In genomic region chr6:20652276-20652675, GRCh38 we compare ENCODE assay signal across 1 cellular context.
TF ChIP-seq lines count a peak whose summit lies in the region.

No MANE protein-coding gene starts in this region.

TF ChIP-seq in K562, 482 proteins besides CTCF, POLR2A, EP300 and RAD21 (continued from another document):
- TF ChIP-seq THAP12 (CRISPR knock-in tag; IDR thresholded peaks at IDR 0.05) (no peak), ELF1 (tag; IDR thresholded peaks at IDR 0.05) (no peak), TEAD4 (IDR thresholded peaks at IDR 0.05; ENCODE audit: low read length) (peak; percentile 34; the same call in 1 of the 2 replicates), TEAD4 (CRISPR knock-in tag; IDR thresholded peaks at IDR 0.05; ENCODE audit: borderline replicate concordance) (no peak), MAZ (CRISPR knock-in tag; conservative IDR thresholded peaks at IDR 0.05 in 1 of 2, IDR thresholded peaks at IDR 0.05 in 1 of 2) (0 out of 4 replicates have a peak, but pooled peaks of 1 of the 2 experiments have one; percentile 10), POLR2H (tag; IDR thresholded peaks at IDR 0.05; ENCODE audit: low read depth) (no peak), HSF4 (CRISPR knock-in tag; IDR thresholded peaks at IDR 0.05; ENCODE audit: borderline replicate concordance) (no peak), SLC30A9 (CRISPR knock-in tag; IDR thresholded peaks at IDR 0.05) (no peak), ZMIZ1 (IDR thresholded peaks at IDR 0.05; ENCODE audit: low read depth in 2 of 2, low read length in 2 of 2) (no peak), YBX1 (IDR thresholded peaks at IDR 0.05) (no peak), ZFP91 (CRISPR knock-in tag; IDR thresholded peaks at IDR 0.05) (no peak), TAF15 (IDR thresholded peaks at IDR 0.05; ENCODE audit: low read depth, low read length) (no peak), TRIM24 (IDR thresholded peaks at IDR 0.05) (no peak), HNRNPUL1 (IDR thresholded peaks at IDR 0.05; ENCODE audit: low read length) (no peak), NRF1 (conservative IDR thresholded peaks at IDR 0.05 in 1 of 2, IDR thresholded peaks at IDR 0.05 in 1 of 2) (no peak), PKNOX1 (IDR thresholded peaks at IDR 0.05) (no peak), PHF21A (IDR thresholded peaks at IDR 0.05; ENCODE audit: borderline replicate concordance, low read depth) (no peak), ZNF561 (CRISPR knock-in tag; conservative IDR thresholded peaks at IDR 0.05) (no peak), DPF2 (IDR thresholded peaks at IDR 0.05) (peak; percentile 27; the same call in 1 of the 2 replicates), SMARCE1 (IDR thresholded peaks at IDR 0.05) (no peak), GATA2 (CRISPR knock-in tag; IDR thresholded peaks at IDR 0.05) (peak; percentile 52), HNRNPH1 (optimal IDR thresholded peaks at IDR 0.05; ENCODE audit: low read depth, low read length) (no peak), LCOR (CRISPR knock-in tag; IDR thresholded peaks at IDR 0.05) (no peak), PML (IDR thresholded peaks at IDR 0.05; ENCODE audit: low read length) (no peak), SRSF3 (IDR thresholded peaks at IDR 0.05; ENCODE audit: insufficient read depth, low read length) (no peak), PRDM10 (IDR thresholded peaks at IDR 0.05; ENCODE audit: partially characterized antibody) (peak; percentile 31), GATAD2B (IDR thresholded peaks at IDR 0.05; ENCODE audit: borderline replicate concordance) (no peak), CEBPG (CRISPR knock-in tag; IDR thresholded peaks at IDR 0.05) (no peak), CEBPG (tag; conservative IDR thresholded peaks at IDR 0.05 in 1 of 2, IDR thresholded peaks at IDR 0.05 in 1 of 2) (0 out of 4 replicates have a peak, but pooled peaks of 1 of the 2 experiments have one; percentile 6), ILK (tag; IDR thresholded peaks at IDR 0.05; ENCODE audit: borderline replicate concordance, low read depth) (no peak), HLTF (IDR thresholded peaks at IDR 0.05) (no peak), NUFIP1 (IDR thresholded peaks at IDR 0.05; ENCODE audit: partially characterized antibody) (no peak), XRCC5 (IDR thresholded peaks at IDR 0.05; ENCODE audit: low read depth, low read length) (no peak), GTF2A2 (tag; IDR thresholded peaks at IDR 0.05) (no peak), SETDB1 (IDR thresholded peaks at IDR 0.05; ENCODE audit: low read length) (no peak), HMGXB4 (CRISPR knock-in tag; IDR thresholded peaks at IDR 0.05) (no peak), ZNF146 (CRISPR knock-in tag; IDR thresholded peaks at IDR 0.05; ENCODE audit: unreplicated experiment) (no peak), PYGO2 (tag; IDR thresholded peaks at IDR 0.05) (no peak), STAT5A (IDR thresholded peaks at IDR 0.05; ENCODE audit: borderline replicate concordance, low read length) (peak; percentile 74), FOXO4 (CRISPR knock-in tag; IDR thresholded peaks at IDR 0.05) (no peak)
